ENCODE assay signal across 22 cellular contexts in the genomic region with DNA sequence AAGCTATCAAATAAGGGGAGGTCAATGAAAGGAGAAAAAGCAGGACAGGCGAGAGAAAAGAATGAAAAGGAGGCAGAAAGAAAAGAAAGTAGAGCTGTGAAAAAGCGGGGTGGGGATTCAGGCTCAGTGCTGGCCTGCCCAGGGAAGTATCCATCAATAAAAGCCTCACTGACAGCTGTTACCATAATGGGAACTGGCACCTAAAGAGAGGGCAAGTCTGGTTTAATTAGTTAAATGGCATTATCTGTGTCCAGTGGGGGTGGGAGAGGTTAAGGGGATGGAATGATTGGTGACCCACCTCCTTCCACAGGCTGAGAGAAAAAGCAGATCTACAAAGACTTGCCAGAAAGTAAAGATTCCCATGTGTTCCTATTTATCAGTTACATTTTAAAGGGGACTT.
"Had no signal": no experiment of that assay in that cellular context is flagged by ENCODE, and none has a peak within 500 bp of the region (broad histone marks: within the 10 kb centered on the region; RNA-seq: fewer than 3 reads in every experiment).

No MANE protein-coding gene starts in this region.

- H3K9me3 ChIP-seq: breast epithelium, right lobe of liver, tibial artery, upper lobe of right lung had no signal

- H3K36me3 ChIP-seq: breast epithelium, right lobe of liver, upper lobe of right lung had no signal

- DNase-seq: activated CD4-positive, alpha-beta T cell treated with anti-CD3 and anti-CD28 coated beads for 1 hour; activated CD4-positive, alpha-beta T cell treated with anti-CD3 and anti-CD28 coated beads, Interleukin-2, amount 10 ng/mL, durations not matched to agents 7 days and 5 days; activated CD8-positive, alpha-beta T cell treated with anti-CD3 and anti-CD28 coated beads for 36 hours; activated naive CD8-positive, alpha-beta T cell treated with anti-CD3 and anti-CD28 coated beads, Interleukin-2, amount 50 U/mL, for 24 hours; activated T-cell treated with anti-CD3 and anti-CD28 coated beads, Interleukin-2, amount 50 U/mL, for 48 hours; amygdala; effector CD8-positive, alpha-beta T cell; hippocampal formation; left cardiac atrium; left ventricle myocardium superior; naive thymus-derived CD4-positive, alpha-beta T cell; posterior cingulate gyrus; right lobe of liver; stimulated activated CD4-positive, alpha-beta T cell treated with anti-CD3 and anti-CD28 coated beads, Interleukin-12 subunit alpha, Interleukin-12 subunit beta, amount 100 ng/mL, for 4 hours; stimulated activated CD4-positive, alpha-beta T cell treated with anti-CD3 and anti-CD28 coated beads, Interleukin-4, amount 100 ng/mL, for 24 hours; stimulated activated CD8-positive, alpha-beta memory T cell treated with anti-CD3 and anti-CD28 coated beads, Interleukin-4, amount 100 ng/mL, for 48 hours; stimulated activated naive CD8-positive, alpha-beta T cell treated with anti-CD3 and anti-CD28 coated beads, Interleukin-15, amount 100 ng/mL, for 72 hours; T-helper 17 cell; T1000; tibial artery; upper lobe of right lung had no signal

- H3K27ac ChIP-seq: breast epithelium, right lobe of liver, tibial artery, upper lobe of right lung had no signal

- H3K4me3 ChIP-seq: breast epithelium, right lobe of liver, tibial artery, upper lobe of right lung had no signal

- H3K27me3 ChIP-seq: breast epithelium, right lobe of liver, tibial artery, upper lobe of right lung had no signal

- H3K4me1 ChIP-seq: breast epithelium, right lobe of liver, tibial artery, upper lobe of right lung had no signal
